Comparison of ENCODE assay signal across 26 cellular contexts in genomic region chr19:7252364-7252763, GRCh38.
"Had no signal": no experiment of that assay in that cellular context is flagged by ENCODE, and none has a peak within 500 bp of the region (broad histone marks: within the 10 kb centered on the region; RNA-seq: fewer than 3 reads in every experiment).

No MANE protein-coding gene starts in this region.

- FAIRE-seq: bronchial epithelial cell, frontal cortex had no signal

- H3K27me3 ChIP-seq: ascending aorta, brain microvascular endothelial cell, colonic mucosa had no signal

- H3K4me1 ChIP-seq: colonic mucosa had no signal

- H3K9me3 ChIP-seq: ascending aorta, colonic mucosa had no signal

- H3K27ac ChIP-seq: brain microvascular endothelial cell, colonic mucosa had no signal

- H3K36me3 ChIP-seq: ascending aorta, brain microvascular endothelial cell, colonic mucosa had no signal

- ATAC-seq: activated CD4-positive, alpha-beta T cell treated with anti-CD3 and anti-CD28 coated beads for 36 hours; activated naive CD4-positive, alpha-beta T cell treated with anti-CD3 and anti-CD28 coated beads, Interleukin-2, amount 50 U/mL, for 72 hours; activated T-cell treated with anti-CD3 and anti-CD28 coated beads, Interleukin-2, amount 50 U/mL, for 72 hours; esophagus mucosa had no signal

- DNase-seq: activated CD4-positive, alpha-beta memory T cell treated with anti-CD3 and anti-CD28 coated beads, Interleukin-2, amount 10 ng/mL, durations not matched to agents 7 days and 5 days; activated CD4-positive, alpha-beta T cell treated with anti-CD3 and anti-CD28 coated beads for 36 hours; activated CD4-positive, alpha-beta T cell treated with anti-CD3 and anti-CD28 coated beads, Interleukin-2, amount 10 ng/mL, durations not matched to agents 7 days and 5 days; activated CD4-positive, alpha-beta T cell treated with anti-CD3 and anti-CD28 coated beads, Interleukin-2, amount 50 U/mL, for 4 hours; activated CD4-positive, CD25-positive, alpha-beta regulatory T cell; activated CD4-positive, CD25-positive, alpha-beta regulatory T cell treated with anti-CD3 and anti-CD28 coated beads, Interleukin-2, amount 50 U/mL, for 72 hours; activated CD8-positive, alpha-beta memory T cell treated with anti-CD3 and anti-CD28 coated beads, Interleukin-2, amount 50 U/mL, for 48 hours; activated gamma-delta T cell; activated naive CD4-positive, alpha-beta T cell; activated naive CD4-positive, alpha-beta T cell treated with anti-CD3 and anti-CD28 coated beads, Interleukin-2, amount 10 ng/mL, durations not matched to agents 7 days and 5 days; activated naive CD8-positive, alpha-beta T cell treated with anti-CD3 and anti-CD28 coated beads, Interleukin-2, amount 10 ng/mL, durations not matched to agents 7 days and 5 days; activated T-cell treated with anti-CD3 and anti-CD28 coated beads for 4 hours; activated T-cell treated with anti-CD3 and anti-CD28 coated beads, Interleukin-2, amount 50 U/mL, for 24 hours; activated T-cell treated with anti-CD3 and anti-CD28 coated beads, Interleukin-2, amount 50 U/mL, for 72 hours; brain microvascular endothelial cell; colonic mucosa; effector CD8-positive, alpha-beta T cell; endodermal cell; foreskin fibroblast; head of caudate nucleus; T-helper 2 cell had no signal

- H3K4me3 ChIP-seq: ascending aorta, colonic mucosa had no signal
